8 cellular contexts compared by ENCODE assay signal in genomic region chr17:60433021-60433997, GRCh38. TPM values are rescaled to one million over a fixed set of nuclear protein-coding genes. Genes with fewer than 3 reads are reported as not detected.
"Had no signal": no experiment of that assay in that cellular context is flagged by ENCODE, and none has a peak within 500 bp of the region (broad histone marks: within the 10 kb centered on the region; RNA-seq: fewer than 3 reads in every experiment).

No MANE protein-coding gene starts in this region.

RNA-seq across cellular contexts. Expression of gene CHCT1, which starts 11.0 kb away (rescaled TPM):
- total RNA-seq: HT1080, LHCN-M2, MCF 10A, OCI-LY7, PC-3, SK-MEL-5 had no signal
- polyA plus RNA-seq: IgD-negative memory B cell, SK-N-SH had no signal
